Comparison of ENCODE assay signal across 8 cellular contexts in the genomic region with DNA sequence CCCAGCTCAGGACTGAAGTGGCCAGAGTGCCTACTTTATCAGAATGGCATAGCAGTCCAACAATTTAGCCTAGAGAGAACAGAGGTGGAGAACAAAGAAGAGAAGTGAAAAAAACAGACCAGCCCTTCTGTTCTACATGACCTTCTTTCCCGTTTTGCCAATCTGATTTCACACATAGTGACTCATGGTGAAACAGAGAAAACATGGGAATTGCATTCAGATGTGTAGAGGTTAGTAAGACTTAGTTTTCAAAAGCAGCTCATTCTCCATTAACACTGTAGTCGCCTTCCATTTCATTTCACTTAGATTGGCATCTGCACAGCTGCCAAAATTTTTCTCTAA. TPM values are rescaled to one million over a fixed set of nuclear protein-coding genes. Genes with fewer than 3 reads are reported as not detected.
DNase-seq lines count a peak whose midpoint lies in the region; ATAC-seq, FAIRE-seq and TF ChIP-seq lines count a peak whose summit lies in the region.

No MANE protein-coding gene starts in this region.

- H4K20me1 ChIP-seq in keratinocyte (ENCODE audit: control insufficient read depth, extremely low read depth, insufficient read depth, low read length), result no peaks in the 10 kb centered on the region

- H3K27me3 ChIP-seq in HUES48 (ENCODE audit: control insufficient read depth, insufficient read depth, low read length), result no peaks in the 10 kb centered on the region
- no peaks in the 10 kb centered on the region for H3K27me3 ChIP-seq in keratinocyte (ENCODE audit: control insufficient read depth, extremely low read depth, insufficient read depth, low read length)
- no peaks in the 10 kb centered on the region for H3K27me3 ChIP-seq in stomach smooth muscle (ENCODE audit: control insufficient read depth in 1 of 2, insufficient read depth in 2 of 2, low read length in 2 of 2)

- H3K27ac ChIP-seq in HUES48 (ENCODE audit: low read depth, low read length), result no peak overlapping the region
- H3K27ac ChIP-seq in keratinocyte (ENCODE audit: control insufficient read depth, insufficient read depth, low read length), result peak overlapping the region; percentile 94
- H3K27ac ChIP-seq in stomach smooth muscle (ENCODE audit: low read length), result peak overlapping the region; percentile 88

- H3K36me3 ChIP-seq in HUES48 (ENCODE audit: control insufficient read depth, insufficient read depth, low read length) (no peaks in the 10 kb centered on the region), keratinocyte (ENCODE audit: control insufficient read depth in 2 of 2, extremely low read depth in 1 of 2, insufficient read depth in 2 of 2, low read length in 2 of 2) (peaks cover 1 to 3% of the 10 kb centered on the region in 2 experiments), stomach smooth muscle (ENCODE audit: control insufficient read depth in 2 of 2, insufficient read depth in 2 of 2, low read length in 2 of 2) (peaks cover 0 to 4% of the 10 kb centered on the region in 2 donors)

- no peak for TF ChIP-seq CTCF in keratinocyte (optimal IDR thresholded peaks at IDR 0.05 in 1 of 3, IDR thresholded peaks at IDR 0.05 in 1 of 3, conservative IDR thresholded peaks at IDR 0.05 in 1 of 3; ENCODE audit: extremely low read depth in 1 of 3, insufficient read depth in 2 of 3, low read length in 3 of 3)

- H3K4me3 ChIP-seq in HUES48 (ENCODE audit: low read depth, low read length) (peak overlapping the region; percentile 84), keratinocyte (ENCODE audit: control insufficient read depth in 2 of 3, extremely low read depth in 1 of 3, insufficient read depth in 2 of 3, low read depth in 1 of 3, low read length in 3 of 3) (peak overlapping the region; percentile 74 to 94 (median 90)), stomach smooth muscle (ENCODE audit: low read length in 2 of 2) (peak overlapping the region; percentile 96 to 99)

- FAIRE-seq in keratinocyte (lab: Jason Lieb, UNC), result peak; percentile 88

- H3K9ac ChIP-seq in HUES48 (ENCODE audit: low read depth, low read length) (no peak overlapping the region), keratinocyte (ENCODE audit: control insufficient read depth, extremely low read depth, insufficient read depth, low read length) (peak overlapping the region; percentile 90), stomach smooth muscle (ENCODE audit: low read length in 2 of 2) (peak overlapping the region in 1 of 2 donors; percentile 43)

- H3K79me2 ChIP-seq in keratinocyte (ENCODE audit: control insufficient read depth, insufficient read depth, low read length), result peaks cover 34% of the 10 kb centered on the region

- ATAC-seq in GM21619 (IDR thresholded peaks at IDR 0.05; ENCODE audit: unreplicated experiment), result no peak

- dilution Hi-C loops in keratinocyte (cut with MboI; ENCODE audit: extremely low pct_ligation_motif_present, low sequenced_read_pairs), result no loop called here

- no peaks in the 10 kb centered on the region for H3K9me1 ChIP-seq in keratinocyte (ENCODE audit: control insufficient read depth, extremely low read depth, insufficient read depth, low read length)

- peak overlapping the region; percentile 32 for H2AFZ ChIP-seq in keratinocyte (ENCODE audit: control insufficient read depth, low read length)

- no peaks in the 10 kb centered on the region for H3K9me3 ChIP-seq in HUES48 (ENCODE audit: control insufficient read depth, insufficient read depth, low read length)
- no peaks in the 10 kb centered on the region for H3K9me3 ChIP-seq in keratinocyte (ENCODE audit: control insufficient read depth, low read depth, low read length)
- H3K9me3 ChIP-seq in stomach smooth muscle (ENCODE audit: control insufficient read depth in 2 of 2, low read length in 2 of 2), result no peaks in the 10 kb centered on the region

- DNase-seq in ELR (ENCODE audit: low read depth) (peak; percentile 85), astrocyte of the hippocampus (ENCODE audit: low read depth, low spot score) (peak; percentile 78), keratinocyte (ENCODE audit: low read depth, low spot score) (no peak), germinal center (ENCODE audit: low spot score) (no peak)
- no peak for DNase-seq in stimulated activated CD4-positive, alpha-beta T cell treated with anti-CD3 and anti-CD28 coated beads, Interleukin-4, amount 100 ng/mL, for 1 hour

- H3K4me2 ChIP-seq in keratinocyte (ENCODE audit: control insufficient read depth, extremely low read depth, insufficient read depth, low read depth, low read length), result peak overlapping the region; percentile 87

- H3K4me1 ChIP-seq in HUES48 (ENCODE audit: control insufficient read depth, insufficient read depth, low read length) (peaks cover 21% of the 10 kb centered on the region), keratinocyte (ENCODE audit: control insufficient read depth, extremely low read depth, insufficient read depth, low read length) (peaks cover 70% of the 10 kb centered on the region), stomach smooth muscle (ENCODE audit: control insufficient read depth, insufficient read depth, low read length) (peaks cover 50% of the 10 kb centered on the region)

RNA-seq across cellular contexts. Expression of a gene that starts 0.4 kb away (rescaled TPM):
- 87.2 to 113 TPM (median 112 TPM) in 3 replicates for polyA plus RNA-seq in keratinocyte
- 29.2 TPM for polyA plus RNA-seq in keratinocyte (2011; ENCODE audit: low read depth)
- 74.3 and 129 TPM in 2 replicates for polyA plus RNA-seq in keratinocyte (2011; cell fraction: cytosol; rRNA removed)
- 109 and 146 TPM in 2 replicates for polyA plus RNA-seq in keratinocyte (2011; cell fraction: nucleus; rRNA removed)
- polyA plus RNA-seq in keratinocyte (2012; ENCODE audit: low replicate concordance), result 44.6 and 78.4 TPM in 2 replicates
- polyA minus RNA-seq in keratinocyte, result 46.8 to 105 TPM (median 86.8 TPM) in 3 replicates
- polyA minus RNA-seq in keratinocyte (2011; cell fraction: cytosol; rRNA and poly(A)+ RNA removed), result 81.7 TPM
- 43.5 and 73.1 TPM in 2 replicates for polyA minus RNA-seq in keratinocyte (2011; cell fraction: nucleus; rRNA and poly(A)+ RNA removed)

RNA-seq across cellular contexts. Expression of a gene that starts 4.1 kb away (rescaled TPM):
- polyA plus RNA-seq in keratinocyte, result 72.0 to 125 TPM (median 81.7 TPM) in 3 replicates
- polyA plus RNA-seq in keratinocyte (2011; ENCODE audit: low read depth), result 35.4 TPM
- 50.4 and 100 TPM in 2 replicates for polyA plus RNA-seq in keratinocyte (2011; cell fraction: cytosol; rRNA removed)
- 95.3 and 116 TPM in 2 replicates for polyA plus RNA-seq in keratinocyte (2011; cell fraction: nucleus; rRNA removed)
- 44.4 and 66.0 TPM in 2 replicates for polyA plus RNA-seq in keratinocyte (2012; ENCODE audit: low replicate concordance)
- 13.0 to 45.9 TPM (median 30.9 TPM) in 3 replicates for polyA minus RNA-seq in keratinocyte
- polyA minus RNA-seq in keratinocyte (2011; cell fraction: cytosol; rRNA and poly(A)+ RNA removed), result 38.8 TPM
- 30.7 and 47.9 TPM in 2 replicates for polyA minus RNA-seq in keratinocyte (2011; cell fraction: nucleus; rRNA and poly(A)+ RNA removed)

RNA-seq across cellular contexts. Expression of a gene that starts 32.2 kb away (rescaled TPM):
- polyA plus RNA-seq in keratinocyte, result 8.5 to 13.7 TPM (median 9.6 TPM) in 3 replicates
- polyA plus RNA-seq in keratinocyte (2011; ENCODE audit: low read depth), result 51.5 TPM
- polyA plus RNA-seq in keratinocyte (2011; cell fraction: cytosol; rRNA removed), result 6.0 and 9.1 TPM in 2 replicates
- 10.6 and 14.8 TPM in 2 replicates for polyA plus RNA-seq in keratinocyte (2011; cell fraction: nucleus; rRNA removed)
- polyA plus RNA-seq in keratinocyte (2012; ENCODE audit: low replicate concordance), result 14.8 and 15.6 TPM in 2 replicates
- 1.7 to 12.6 TPM (median 12.0 TPM) in 3 replicates for polyA minus RNA-seq in keratinocyte
- polyA minus RNA-seq in keratinocyte (2011; cell fraction: cytosol; rRNA and poly(A)+ RNA removed), result 7.3 TPM
- 13.9 and 26.9 TPM in 2 replicates for polyA minus RNA-seq in keratinocyte (2011; cell fraction: nucleus; rRNA and poly(A)+ RNA removed)

RNA-seq across cellular contexts. Expression of a gene that starts 38.1 kb away (rescaled TPM):
- polyA plus RNA-seq in keratinocyte, result not detected in 3 replicates
- not detected for polyA plus RNA-seq in keratinocyte (2011; ENCODE audit: low read depth)
- not detected in 2 replicates for polyA plus RNA-seq in keratinocyte (2011; cell fraction: cytosol; rRNA removed)
- polyA plus RNA-seq in keratinocyte (2011; cell fraction: nucleus; rRNA removed), result 0.05 TPM in 1 of 2 replicates, not detected in the other
- polyA plus RNA-seq in keratinocyte (2012; ENCODE audit: low replicate concordance), result 0.06 TPM in 1 of 2 replicates, not detected in the other
- not detected in 3 replicates for polyA minus RNA-seq in keratinocyte
- not detected for polyA minus RNA-seq in keratinocyte (2011; cell fraction: cytosol; rRNA and poly(A)+ RNA removed)
- not detected in 2 replicates for polyA minus RNA-seq in keratinocyte (2011; cell fraction: nucleus; rRNA and poly(A)+ RNA removed)

Comparison
In these comparisons a context has a peak if more than half of its experiments do, and no peak if none do; other contexts are left out.
1. DNase-seq: peak in ELR (single experiment) and astrocyte of the hippocampus (single experiment); none in keratinocyte (single experiment), stimulated activated CD4-positive, alpha-beta T cell treated with anti-CD3 and anti-CD28 coated beads, Interleukin-4, amount 100 ng/mL, for 1 hour (single experiment) and germinal center (single experiment).
2. Peak in every context shown above with its lines, with median percentiles within 50 percentile points of each other: H3K4me3 ChIP-seq.